Comparison of ENCODE assay signal across 8 cellular contexts in the genomic region with DNA sequence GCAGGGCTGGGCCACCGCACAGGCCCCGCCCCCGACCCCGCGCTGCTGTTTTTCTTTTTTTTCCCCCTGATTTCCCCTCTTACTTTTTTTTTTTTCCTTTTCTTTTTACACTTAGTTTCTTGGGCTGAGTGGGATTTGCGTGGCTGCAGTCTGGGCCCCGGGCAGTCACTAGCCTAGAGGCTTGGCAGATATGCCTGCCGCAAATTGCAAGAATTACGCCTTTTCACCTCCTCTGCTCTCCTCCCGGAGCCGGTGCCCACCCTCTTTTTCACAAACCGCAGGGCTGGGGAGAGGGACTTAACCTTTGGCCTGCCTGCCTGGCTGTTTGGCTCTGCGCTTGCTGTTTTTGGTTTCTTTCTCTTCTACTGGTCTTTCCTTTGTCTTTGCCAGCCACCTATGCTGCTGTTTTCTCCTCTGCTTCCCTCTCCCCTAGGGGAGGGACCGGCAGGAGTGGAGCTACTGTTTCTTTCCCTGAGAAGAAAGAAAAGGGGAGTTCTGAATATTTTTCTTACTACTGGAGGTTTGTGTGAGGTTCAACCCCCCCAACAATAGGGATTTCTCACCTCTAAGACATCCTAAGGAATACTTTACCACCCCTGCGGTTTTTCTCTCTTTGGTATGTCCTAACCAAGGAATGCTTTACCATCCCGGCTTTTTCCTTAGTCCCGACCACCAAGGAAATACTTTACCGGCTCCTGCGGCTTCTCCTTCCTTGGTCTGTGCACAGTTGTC. TPM values are rescaled to one million over a fixed set of nuclear protein-coding genes. Genes with fewer than 3 reads are reported as not detected.
A peak's percentile ranks its signal among the peaks of the same experiment; 100 is the strongest.
DNase-seq lines count a peak whose midpoint lies in the region; ATAC-seq lines count a peak whose summit lies in the region.

No MANE protein-coding gene starts in this region.

- peak; percentile 17 for DNase-seq in stimulated activated CD4-positive, alpha-beta T cell treated with anti-CD3 and anti-CD28 coated beads, Interleukin-15, amount 100 ng/mL, for 24 hours
- DNase-seq in stimulated activated CD4-positive, alpha-beta T cell treated with anti-CD3 and anti-CD28 coated beads, Interleukin-4, amount 100 ng/mL, for 1 hour, result no peak
- peak; percentile 29 for DNase-seq in amniotic stem cell (lab: John Stamatoyannopoulos, UW)
- DNase-seq in iPS DF 19.7 (ENCODE audit: low read depth, low spot score), result peak; percentile 81
- DNase-seq in sciatic nerve (ENCODE audit: low spot score), result no peak
- no peak for DNase-seq in HPDE6-E6E7 (ENCODE audit: extremely low spot score)
- no peak for DNase-seq in activated CD4-positive, CD25-positive, alpha-beta regulatory T cell treated with anti-CD3 and anti-CD28 coated beads, Interleukin-2, amount 50 U/mL, for 72 hours

- intact Hi-C loops in sciatic nerve (cut with DNase I), result no loop called here

- ATAC-seq in sciatic nerve, result peak; percentile 70
- no peak for ATAC-seq in GM18498 (IDR thresholded peaks at IDR 0.05; ENCODE audit: unreplicated experiment)

RNA-seq across cellular contexts. Expression of gene ZNF552, which starts 11.0 kb away (rescaled TPM):
- 6.6 TPM for total RNA-seq in sciatic nerve

RNA-seq across cellular contexts. Expression of gene ZNF587B, which starts 26.3 kb away (rescaled TPM):
- 13.2 TPM for total RNA-seq in sciatic nerve

RNA-seq across cellular contexts. Expression of gene ZNF586, which starts 34.3 kb away (rescaled TPM):
- 20.0 TPM for total RNA-seq in sciatic nerve

RNA-seq across cellular contexts. Expression of gene ZNF587, which starts 45.9 kb away (rescaled TPM):
- 40.1 TPM for total RNA-seq in sciatic nerve

RNA-seq across cellular contexts. Expression of gene ZNF776, which starts 57.1 kb away (rescaled TPM):
- 18.1 TPM for total RNA-seq in sciatic nerve

Comparison
In these comparisons a context has a peak if more than half of its experiments do, and no peak if none do; other contexts are left out.
1. DNase-seq: peak in stimulated activated CD4-positive, alpha-beta T cell treated with anti-CD3 and anti-CD28 coated beads, Interleukin-15, amount 100 ng/mL, for 24 hours (single experiment), amniotic stem cell (single experiment) and iPS DF 19.7 (single experiment); none in stimulated activated CD4-positive, alpha-beta T cell treated with anti-CD3 and anti-CD28 coated beads, Interleukin-4, amount 100 ng/mL, for 1 hour (single experiment), sciatic nerve (single experiment), HPDE6-E6E7 (single experiment) and activated CD4-positive, CD25-positive, alpha-beta regulatory T cell treated with anti-CD3 and anti-CD28 coated beads, Interleukin-2, amount 50 U/mL, for 72 hours (single experiment).